Comparison of ENCODE assay signal across 9 cellular contexts in the genomic region with DNA sequence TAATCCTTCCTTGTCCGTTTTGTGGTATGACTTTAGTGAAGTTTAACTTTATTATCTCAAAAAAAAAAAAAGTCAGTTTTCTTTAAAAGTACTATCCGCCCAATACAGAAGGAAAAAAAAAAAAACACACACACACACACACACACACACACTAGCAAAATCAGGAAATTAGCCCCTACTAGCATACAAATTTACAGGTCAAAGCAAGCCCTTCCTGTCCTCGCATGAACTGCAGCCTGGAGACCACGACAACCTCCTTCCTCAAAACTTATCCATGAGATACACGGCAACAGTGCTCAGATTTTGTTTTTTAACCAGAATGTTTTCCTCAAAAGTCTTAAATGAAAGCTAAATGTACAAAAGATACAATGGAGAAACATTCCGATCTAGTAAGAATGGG. TPM values are rescaled to one million over a fixed set of nuclear protein-coding genes. Genes with fewer than 3 reads are reported as not detected.
DNase-seq lines count a peak whose midpoint lies in the region; ATAC-seq and TF ChIP-seq lines count a peak whose summit lies in the region.
"Had no signal": no experiment of that assay in that cellular context is flagged by ENCODE, and none has a peak within 500 bp of the region (broad histone marks: within the 10 kb centered on the region; RNA-seq: fewer than 3 reads in every experiment).

No MANE protein-coding gene starts in this region.

- no peaks in the 10 kb centered on the region for H3K9me2 ChIP-seq in SU-DHL-6 (replicated peaks; ENCODE audit: insufficient read depth, low read length)

- H3K4me1 Mint-ChIP-seq in activated T-cell treated with anti-CD3 and anti-CD28 coated beads, Interleukin-2, amount 50 U/mL, for 72 hours (ENCODE audit: low read depth): peaks cover 51% of the 10 kb centered on the region
- peaks cover 26 to 59% of the 10 kb centered on the region in 2 donors for H3K4me1 Mint-ChIP-seq in stimulated activated naive B cell treated with anti-CD40 and anti-IgM and Interleukin-4, amounts not matched to agents 10 μg/mL and 1 μg/mL and 100 μg/mL, for 72 hours

- H3K79me2 ChIP-seq in SU-DHL-6 (ENCODE audit: insufficient read depth, low read length): peaks cover 62% of the 10 kb centered on the region

- no peak for TF ChIP-seq CTCF in SU-DHL-6 (IDR thresholded peaks at IDR 0.05; ENCODE audit: insufficient read depth, low read length, poor library complexity, severe bottlenecking)

- H3K4me3 Mint-ChIP-seq in activated T-cell treated with anti-CD3 and anti-CD28 coated beads, Interleukin-2, amount 50 U/mL, for 72 hours: peak overlapping the region; percentile 4 to 50
- peak overlapping the region; percentile 65 to 68 for H3K4me3 Mint-ChIP-seq in stimulated activated naive B cell treated with anti-CD40 and anti-IgM and Interleukin-4, amounts not matched to agents 10 μg/mL and 1 μg/mL and 100 μg/mL, for 72 hours

- peaks cover 0 to 10% of the 10 kb centered on the region in 2 donors for H3K36me3 Mint-ChIP-seq in activated T-cell treated with anti-CD3 and anti-CD28 coated beads, Interleukin-2, amount 50 U/mL, for 72 hours (ENCODE audit: insufficient read depth in 2 of 2)
- peaks cover 11 to 15% of the 10 kb centered on the region in 2 donors for H3K36me3 Mint-ChIP-seq in stimulated activated naive B cell treated with anti-CD40 and anti-IgM and Interleukin-4, amounts not matched to agents 10 μg/mL and 1 μg/mL and 100 μg/mL, for 72 hours

- no peak for DNase-seq in activated T-cell treated with anti-CD3 and anti-CD28 coated beads, Interleukin-2, amount 50 U/mL, for 72 hours
- DNase-seq in activated T-cell treated with anti-CD3 and anti-CD28 coated beads, Interleukin-2, amount 50 U/mL, for 1 hour: no peak
- DNase-seq in glomerular visceral epithelial cell (ENCODE audit: extremely low spot score) (peak; percentile 18), inferior parietal cortex (ENCODE audit: extremely low spot score) (no peak), COLO829 (ENCODE audit: low spot score) (no peak)
- DNase-seq in stimulated activated naive B cell treated with anti-CD40 and anti-IgM and Interleukin-4, amounts not matched to agents 10 μg/mL and 1 μg/mL and 100 μg/mL, for 72 hours: no peak
- DNase-seq: activated CD8-positive, alpha-beta memory T cell treated with anti-CD3 and anti-CD28 coated beads for 24 hours had no signal

- no peak overlapping the region for H3K9ac ChIP-seq in SU-DHL-6 (ENCODE audit: low read length)

- ATAC-seq in activated T-cell treated with anti-CD3 and anti-CD28 coated beads, Interleukin-2, amount 50 U/mL, for 72 hours (replicated peaks in 1 of 2): no peak
- no peak for ATAC-seq in stimulated activated naive B cell treated with anti-CD40 and anti-IgM and Interleukin-4, amounts not matched to agents 10 μg/mL and 1 μg/mL and 100 μg/mL, for 72 hours (replicated peaks)
- no peak for ATAC-seq in GM18909 (IDR thresholded peaks at IDR 0.05; ENCODE audit: poor library complexity, unreplicated experiment)

- no peaks in the 10 kb centered on the region for H3K27me3 ChIP-seq in SU-DHL-6 (ENCODE audit: low read length)

- H3K4me3 ChIP-seq in SU-DHL-6 (ENCODE audit: insufficient read depth, low read length, poor library complexity, severe bottlenecking): no peak overlapping the region

- H4K20me1 ChIP-seq in SU-DHL-6 (ENCODE audit: low read depth, low read length): 0 out of 2 replicates have a peak, but pooled peaks cover 4% of the 10 kb centered on the region

- H3K4me2 ChIP-seq in SU-DHL-6 (ENCODE audit: low read depth, low read length, poor library complexity, severe bottlenecking): peak overlapping the region; percentile 37

- H3K9me3 Mint-ChIP-seq in activated T-cell treated with anti-CD3 and anti-CD28 coated beads, Interleukin-2, amount 50 U/mL, for 72 hours: no peaks in the 10 kb centered on the region
- no peaks in the 10 kb centered on the region for H3K9me3 Mint-ChIP-seq in stimulated activated naive B cell treated with anti-CD40 and anti-IgM and Interleukin-4, amounts not matched to agents 10 μg/mL and 1 μg/mL and 100 μg/mL, for 72 hours

- no peak overlapping the region for H2AFZ ChIP-seq in SU-DHL-6 (ENCODE audit: low read depth, low read length, severe bottlenecking)

- no peaks in the 10 kb centered on the region for H3K9me3 ChIP-seq in SU-DHL-6 (ENCODE audit: insufficient read depth, low read length)

- no peak overlapping the region for H3K27ac ChIP-seq in SU-DHL-6 (ENCODE audit: low read depth, low read length)

- no peaks in the 10 kb centered on the region for H3K27me3 Mint-ChIP-seq in activated T-cell treated with anti-CD3 and anti-CD28 coated beads, Interleukin-2, amount 50 U/mL, for 72 hours (ENCODE audit: low read depth)
- H3K27me3 Mint-ChIP-seq in stimulated activated naive B cell treated with anti-CD40 and anti-IgM and Interleukin-4, amounts not matched to agents 10 μg/mL and 1 μg/mL and 100 μg/mL, for 72 hours: no peaks in the 10 kb centered on the region

- no peaks in the 10 kb centered on the region for H3F3A ChIP-seq in SU-DHL-6 (ENCODE audit: insufficient read depth)

- H3K36me3 ChIP-seq in SU-DHL-6 (ENCODE audit: low read length): peaks cover 2% of the 10 kb centered on the region; the same call in 1 of the 2 replicates

- peak overlapping the region; percentile 24 for H3K27ac Mint-ChIP-seq in activated T-cell treated with anti-CD3 and anti-CD28 coated beads, Interleukin-2, amount 50 U/mL, for 72 hours
- peak overlapping the region; percentile 68 for H3K27ac Mint-ChIP-seq in stimulated activated naive B cell treated with anti-CD40 and anti-IgM and Interleukin-4, amounts not matched to agents 10 μg/mL and 1 μg/mL and 100 μg/mL, for 72 hours

RNA-seq across cellular contexts. Expression of a gene that starts 16.2 kb away (rescaled TPM):
- 100 to 1,000 TPM; 117 to 130 TPM for total RNA-seq in activated T-cell treated with anti-CD3 and anti-CD28 coated beads, Interleukin-2, amount 50 U/mL, for 72 hours

RNA-seq across cellular contexts. Expression of a gene that starts 17.9 kb away (rescaled TPM):
- total RNA-seq in activated T-cell treated with anti-CD3 and anti-CD28 coated beads, Interleukin-2, amount 50 U/mL, for 72 hours: 10 to 100 TPM; 42.5 to 51.9 TPM
